Comparison of ENCODE assay signal across 14 cellular contexts in the genomic region with DNA sequence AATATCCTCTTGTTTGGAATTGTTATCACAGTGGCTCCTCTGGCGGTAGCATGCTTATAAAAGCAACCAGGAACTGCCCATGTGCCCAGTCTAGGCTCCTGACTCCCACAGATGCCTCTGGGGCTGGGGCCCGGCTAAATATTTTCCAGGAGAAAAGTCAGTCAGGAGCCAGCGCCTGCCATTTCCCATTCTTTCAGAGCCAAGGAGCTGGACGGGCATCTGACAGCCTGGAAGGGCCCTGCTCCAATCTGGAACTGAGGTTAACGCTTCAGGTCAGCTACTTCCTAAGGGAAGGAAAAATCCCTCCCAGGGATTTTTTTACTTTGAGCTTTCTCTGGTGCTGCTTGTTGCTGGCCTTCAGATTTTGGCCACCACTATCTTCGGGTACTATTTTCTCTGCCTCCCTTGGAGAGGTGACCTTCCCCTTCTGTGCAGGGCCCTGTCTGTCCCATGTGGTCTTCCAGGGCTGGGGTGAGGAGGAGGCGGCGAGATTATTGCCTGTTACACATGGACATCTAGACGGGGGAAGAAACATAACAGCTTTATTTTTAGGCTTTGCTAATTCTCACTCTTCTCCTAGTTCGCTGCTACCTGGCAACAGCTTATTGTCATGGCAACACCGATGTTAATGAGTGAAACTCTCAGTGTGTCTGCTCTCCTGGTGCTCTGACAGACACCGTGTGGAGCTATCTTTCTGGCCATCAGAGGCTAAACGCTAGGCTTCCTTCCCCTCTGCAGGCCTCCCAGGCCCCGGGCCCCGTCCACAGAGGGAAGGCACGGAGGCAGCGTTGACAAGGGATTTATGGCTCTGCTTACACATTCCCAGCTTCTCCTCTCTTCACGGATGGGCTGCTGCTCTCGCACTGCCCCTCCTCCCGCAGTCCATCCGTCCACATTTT.
DNase-seq lines count a peak whose midpoint lies in the region; ATAC-seq lines count a peak whose summit lies in the region.
"Had no signal": no experiment of that assay in that cellular context is flagged by ENCODE, and none has a peak within 500 bp of the region (broad histone marks: within the 10 kb centered on the region; RNA-seq: fewer than 3 reads in every experiment).

No MANE protein-coding gene starts in this region.

- DNase-seq in DMS79 (lab: John Stamatoyannopoulos, UW) (peak; percentile 21), DMS79 treated with DMSO at 0.1 percent for 48 hours (lab: John Stamatoyannopoulos, UW) (no peak), cerebellar cortex (ENCODE audit: low spot score) (peak; percentile 87), kidney tubule cell (ENCODE audit: low spot score) (peak; percentile 12), dermis blood vessel endothelial cell (no peak)
- DNase-seq: 8988T; foreskin melanocyte; NCI-H2171; stimulated activated CD4-positive, alpha-beta T cell treated with anti-CD3 and anti-CD28 coated beads, Interleukin-4, amount 100 ng/mL, for 1 hour; testis had no signal

- ATAC-seq in GM21360 (IDR thresholded peaks at IDR 0.05; ENCODE audit: unreplicated experiment) (no peak), HG02678 (IDR thresholded peaks at IDR 0.05; ENCODE audit: unreplicated experiment) (no peak)

- H3K27ac ChIP-seq in temporal lobe (ENCODE audit: low read depth, low read length) = peak overlapping the region; percentile 53
- H3K27ac ChIP-seq: breast epithelium, testis had no signal

Comparison
In these comparisons a context has a peak if more than half of its experiments do, and no peak if none do; other contexts are left out.
1. DNase-seq: peak in DMS79 (single experiment), cerebellar cortex (single experiment) and kidney tubule cell (single experiment); none in DMS79 treated with DMSO at 0.1 percent for 48 hours (single experiment) and dermis blood vessel endothelial cell (single experiment).